Comparison of ENCODE assay signal across 2 cellular contexts in genomic region chr3:138434276-138434874, GRCh38.
TF ChIP-seq lines count a peak whose summit lies in the region.

Gene ESYT3, plus strand, starts transcription at chr3:138434616. Its CDS starts 183 bp downstream, at chr3:138434799.

TF ChIP-seq in WTC11, 78 proteins besides CTCF, POLR2A, EP300 and RAD21 (continued from another document and continues in another):
- TF ChIP-seq FOXP1 (CRISPR knock-in tag; IDR thresholded peaks at IDR 0.05; ENCODE audit: borderline replicate concordance) = peak; percentile 92
- no peak for TF ChIP-seq IRF2 (CRISPR knock-in tag; IDR thresholded peaks at IDR 0.05; ENCODE audit: borderline replicate concordance, low read depth)
- TF ChIP-seq SP1 (CRISPR knock-in tag; conservative IDR thresholded peaks at IDR 0.05) = peak; percentile 81
- TF ChIP-seq GTF2I (CRISPR knock-in tag; conservative IDR thresholded peaks at IDR 0.05) = no peak
- TF ChIP-seq MXD4 (CRISPR knock-in tag; IDR thresholded peaks at IDR 0.05; ENCODE audit: borderline replicate concordance) = no peak
- no peak for TF ChIP-seq ZNF532 (CRISPR knock-in tag; IDR thresholded peaks at IDR 0.05; ENCODE audit: borderline replicate concordance)
- TF ChIP-seq TP53 (CRISPR knock-in tag; IDR thresholded peaks at IDR 0.05) = peak; percentile 87; the same call in 1 of the 2 replicates
- peak; percentile 57 for TF ChIP-seq PRDM15 (CRISPR knock-in tag; IDR thresholded peaks at IDR 0.05)
- TF ChIP-seq ZNF423 (CRISPR knock-in tag; IDR thresholded peaks at IDR 0.05) = no peak
- peak; percentile 95 for TF ChIP-seq FOXP4 (CRISPR knock-in tag; IDR thresholded peaks at IDR 0.05)
- no peak; the same call in 1 of the 2 replicates for TF ChIP-seq ELF4 (CRISPR knock-in tag; IDR thresholded peaks at IDR 0.05; ENCODE audit: low read depth)
- peak; percentile 80 for TF ChIP-seq USF2 (CRISPR knock-in tag; IDR thresholded peaks at IDR 0.05)
- TF ChIP-seq IRF1 (CRISPR knock-in tag; IDR thresholded peaks at IDR 0.05) = 0 out of 2 replicates have a peak, but pooled peaks have one; percentile 77
- no peak for TF ChIP-seq RORB (CRISPR knock-in tag; IDR thresholded peaks at IDR 0.05)
- no peak for TF ChIP-seq TCF7 (CRISPR knock-in tag; IDR thresholded peaks at IDR 0.05; ENCODE audit: low read depth)

TF ChIP-seq in HepG2, 621 proteins besides CTCF, POLR2A, EP300 and RAD21 (continued from another document and continues in another):
- TF ChIP-seq ADNP (CRISPR knock-in tag; IDR thresholded peaks at IDR 0.05) = no peak
- TF ChIP-seq ZFP82 (CRISPR knock-in tag; IDR thresholded peaks at IDR 0.05; ENCODE audit: borderline replicate concordance) = peak; percentile 73; the same call in 1 of the 2 replicates
- TF ChIP-seq CREM (IDR thresholded peaks at IDR 0.05) = no peak
- TF ChIP-seq CREM (CRISPR knock-in tag; IDR thresholded peaks at IDR 0.05) = no peak
- no peak for TF ChIP-seq PCBP1 (IDR thresholded peaks at IDR 0.05; ENCODE audit: borderline replicate concordance, low read depth, low read length)
- TF ChIP-seq YEATS2 (CRISPR knock-in tag; IDR thresholded peaks at IDR 0.05; ENCODE audit: borderline replicate concordance) = peak; percentile 78; the same call in 1 of the 2 replicates
- peak; percentile 77; the same call in 1 of the 2 replicates for TF ChIP-seq GZF1 (CRISPR knock-in tag; IDR thresholded peaks at IDR 0.05)
- TF ChIP-seq MXD1 (CRISPR knock-in tag; IDR thresholded peaks at IDR 0.05) = peak; percentile 92
- TF ChIP-seq MTF2 (CRISPR knock-in tag; IDR thresholded peaks at IDR 0.05; ENCODE audit: borderline replicate concordance) = peak; percentile 43; the same call in 1 of the 2 replicates
- peak; percentile 91 for TF ChIP-seq ETV5 (CRISPR knock-in tag; IDR thresholded peaks at IDR 0.05; ENCODE audit: borderline replicate concordance)
- no peak for TF ChIP-seq MAFK (conservative IDR thresholded peaks at IDR 0.05 in 1 of 2, IDR thresholded peaks at IDR 0.05 in 1 of 2; ENCODE audit: low read length in 2 of 2)
- peak; percentile 92 for TF ChIP-seq ZSCAN5A (CRISPR knock-in tag; IDR thresholded peaks at IDR 0.05; ENCODE audit: borderline replicate concordance)
- TF ChIP-seq ZFP36 (IDR thresholded peaks at IDR 0.05; ENCODE audit: borderline replicate concordance, low read depth, low read length, partially characterized antibody) = no peak
- TF ChIP-seq FOXP1 (IDR thresholded peaks at IDR 0.05) = no peak
- TF ChIP-seq FOXP1 (CRISPR knock-in tag; IDR thresholded peaks at IDR 0.05) = peak; percentile 79
- peak; percentile 84 for TF ChIP-seq PITX1 (CRISPR knock-in tag; IDR thresholded peaks at IDR 0.05)
- no peak for TF ChIP-seq KDM4B (CRISPR knock-in tag; IDR thresholded peaks at IDR 0.05)
- TF ChIP-seq ZSCAN22 (CRISPR knock-in tag; IDR thresholded peaks at IDR 0.05) = 0 out of 2 replicates have a peak, but pooled peaks have one; percentile 77
- TF ChIP-seq KLF12 (CRISPR knock-in tag; IDR thresholded peaks at IDR 0.05; ENCODE audit: borderline replicate concordance) = peak; percentile 85
- no peak for TF ChIP-seq KIAA2018 (CRISPR knock-in tag; IDR thresholded peaks at IDR 0.05; ENCODE audit: borderline replicate concordance)
- peak; percentile 77; the same call in 1 of the 2 replicates for TF ChIP-seq TP53 (CRISPR knock-in tag; conservative IDR thresholded peaks at IDR 0.05)
- 0 out of 2 replicates have a peak, but pooled peaks have one; percentile 70 for TF ChIP-seq NFATC3 (CRISPR knock-in tag; IDR thresholded peaks at IDR 0.05)
- TF ChIP-seq ZNF841 (CRISPR knock-in tag; IDR thresholded peaks at IDR 0.05; ENCODE audit: borderline replicate concordance) = peak; percentile 63; the same call in 1 of the 2 replicates
- TF ChIP-seq BHLHE40 (IDR thresholded peaks at IDR 0.05; ENCODE audit: low read length) = peak; percentile 90
- TF ChIP-seq POLR2AphosphoS2 (IDR thresholded peaks at IDR 0.05; ENCODE audit: low read depth, low read length) = no peak
- 0 out of 2 replicates have a peak, but pooled peaks have one; percentile 14 for TF ChIP-seq CBFB (CRISPR knock-in tag; IDR thresholded peaks at IDR 0.05)
- peak; percentile 89 for TF ChIP-seq POGK (CRISPR knock-in tag; conservative IDR thresholded peaks at IDR 0.05)
- peak; percentile 81 for TF ChIP-seq ELF3 (CRISPR knock-in tag; IDR thresholded peaks at IDR 0.05)
- TF ChIP-seq RFX1 (IDR thresholded peaks at IDR 0.05) = no peak
- 0 out of 2 replicates have a peak, but pooled peaks have one; percentile 76 for TF ChIP-seq PAWR (CRISPR knock-in tag; IDR thresholded peaks at IDR 0.05; ENCODE audit: borderline replicate concordance)
- TF ChIP-seq ZNF589 (CRISPR knock-in tag; conservative IDR thresholded peaks at IDR 0.05) = no peak; the same call in 1 of the 2 replicates
- peak; percentile 95 for TF ChIP-seq ZNF709 (CRISPR knock-in tag; IDR thresholded peaks at IDR 0.05)
- TF ChIP-seq ISX (CRISPR knock-in tag; conservative IDR thresholded peaks at IDR 0.05) = peak; percentile 83; the same call in 1 of the 2 replicates
- TF ChIP-seq ZNF670 (CRISPR knock-in tag; IDR thresholded peaks at IDR 0.05; ENCODE audit: borderline replicate concordance) = peak; percentile 84; the same call in 1 of the 2 replicates
- TF ChIP-seq ZNF224 (CRISPR knock-in tag; IDR thresholded peaks at IDR 0.05) = peak; percentile 96
- TF ChIP-seq ZNF704 (CRISPR knock-in tag; IDR thresholded peaks at IDR 0.05; ENCODE audit: borderline replicate concordance) = peak; percentile 95
- peak; percentile 64 for TF ChIP-seq HNRNPLL (IDR thresholded peaks at IDR 0.05; ENCODE audit: low read depth, low read length, poor library complexity, severe bottlenecking)
- TF ChIP-seq ZNF562 (CRISPR knock-in tag; IDR thresholded peaks at IDR 0.05; ENCODE audit: borderline replicate concordance) = peak; percentile 73; the same call in 1 of the 2 replicates
- peak; percentile 99 for TF ChIP-seq TBX2 (CRISPR knock-in tag; IDR thresholded peaks at IDR 0.05; ENCODE audit: borderline replicate concordance)
- TF ChIP-seq ZNF800 (CRISPR knock-in tag; IDR thresholded peaks at IDR 0.05) = peak; percentile 100
- no peak for TF ChIP-seq MBNL3 (CRISPR knock-in tag; conservative IDR thresholded peaks at IDR 0.05)
- TF ChIP-seq ATF1 (CRISPR knock-in tag; IDR thresholded peaks at IDR 0.05) = no peak
- TF ChIP-seq ZNF775 (CRISPR knock-in tag; IDR thresholded peaks at IDR 0.05; ENCODE audit: borderline replicate concordance) = 0 out of 2 replicates have a peak, but pooled peaks have one; percentile 52
- no peak for TF ChIP-seq MIER2 (CRISPR knock-in tag; IDR thresholded peaks at IDR 0.05)
- TF ChIP-seq MIER3 (CRISPR knock-in tag; IDR thresholded peaks at IDR 0.05; ENCODE audit: borderline replicate concordance) = no peak
- TF ChIP-seq ZNF431 (CRISPR knock-in tag; IDR thresholded peaks at IDR 0.05; ENCODE audit: borderline replicate concordance, low read depth) = peak; percentile 92
